Comparison of ENCODE assay signal across 25 cellular contexts in the genomic region with DNA sequence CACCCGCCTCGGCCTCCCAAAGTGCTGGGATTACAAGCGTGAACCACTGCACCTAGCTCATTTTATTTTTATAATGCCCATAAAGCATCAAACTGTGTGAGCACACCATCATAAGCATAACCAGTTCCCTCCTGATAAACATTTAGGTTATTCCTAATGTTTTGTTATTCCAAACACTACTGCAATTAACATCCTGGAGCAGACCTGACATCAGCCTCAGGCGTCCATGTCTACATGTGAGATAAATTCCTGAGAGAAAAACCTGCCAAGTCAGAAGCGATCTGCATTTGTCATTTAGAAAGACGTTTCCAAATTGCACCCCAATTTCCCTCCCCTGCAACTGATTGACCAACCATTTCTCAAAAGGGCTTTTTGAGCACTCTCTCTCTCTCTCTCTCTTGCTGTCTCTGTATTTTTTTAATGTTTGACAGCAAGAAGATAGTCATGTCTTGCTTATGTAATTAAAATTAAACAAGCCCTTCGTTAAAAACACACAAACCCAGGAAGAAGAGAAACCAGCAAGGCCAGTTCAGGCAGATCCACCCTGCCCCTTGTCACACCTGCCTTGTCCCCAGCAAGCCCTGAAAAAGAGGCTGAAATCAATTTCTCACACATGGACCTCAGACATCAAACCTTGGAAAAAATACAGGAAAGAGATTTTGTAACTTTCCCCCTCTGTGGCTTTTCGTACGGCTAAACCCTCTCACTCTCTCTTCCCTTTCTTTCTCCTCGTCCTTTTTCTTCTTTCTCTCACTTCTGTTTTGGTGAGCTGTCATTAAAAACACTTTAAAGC. TPM values are rescaled to one million over a fixed set of nuclear protein-coding genes. Genes with fewer than 3 reads are reported as not detected.
DNase-seq lines count a peak whose midpoint lies in the region; ATAC-seq, FAIRE-seq and TF ChIP-seq lines count a peak whose summit lies in the region.
"Had no signal": no experiment of that assay in that cellular context is flagged by ENCODE, and none has a peak within 500 bp of the region (broad histone marks: within the 10 kb centered on the region; RNA-seq: fewer than 3 reads in every experiment).

No MANE protein-coding gene starts in this region.

- H3K27ac Mint-ChIP-seq in activated CD4-positive, alpha-beta T cell treated with anti-CD3 and anti-CD28 coated beads, Interleukin-2, amount 10 ng/mL, durations not matched to agents 7 days and 5 days: peak overlapping the region; percentile 10
- no peak overlapping the region for H3K27ac Mint-ChIP-seq in activated naive CD8-positive, alpha-beta T cell treated with anti-CD3 and anti-CD28 coated beads, Interleukin-2, amount 50 U/mL, for 24 hours

- H3K27me3 Mint-ChIP-seq in activated CD4-positive, alpha-beta T cell treated with anti-CD3 and anti-CD28 coated beads, Interleukin-2, amount 10 ng/mL, durations not matched to agents 7 days and 5 days: no peaks in the 10 kb centered on the region
- H3K27me3 Mint-ChIP-seq in activated naive CD8-positive, alpha-beta T cell treated with anti-CD3 and anti-CD28 coated beads, Interleukin-2, amount 50 U/mL, for 24 hours: no peaks in the 10 kb centered on the region

- H3K4me3 Mint-ChIP-seq in activated CD4-positive, alpha-beta T cell treated with anti-CD3 and anti-CD28 coated beads, Interleukin-2, amount 10 ng/mL, durations not matched to agents 7 days and 5 days: no peak overlapping the region
- H3K4me3 Mint-ChIP-seq in activated naive CD8-positive, alpha-beta T cell treated with anti-CD3 and anti-CD28 coated beads, Interleukin-2, amount 50 U/mL, for 24 hours: no peak overlapping the region

- H3K4me2 ChIP-seq in PC-3 (ENCODE audit: low read length) (peak overlapping the region; percentile 49), hepatocyte (peak overlapping the region; percentile 14)

- intact Hi-C loops in PC-3 (cut with micrococcal nuclease): no loop called here

- H3K36me3 ChIP-seq in PC-3 (ENCODE audit: low read depth, low read length) (no peaks in the 10 kb centered on the region), hepatocyte (replicated peaks; ENCODE audit: insufficient read depth, low read depth) (no peaks in the 10 kb centered on the region)
- H3K36me3 ChIP-seq: colonic mucosa, Peyer's patch, tibial nerve, WERI-Rb-1 had no signal

- TF ChIP-seq POLR2A in H54 (IDR thresholded peaks at IDR 0.05; ENCODE audit: low read depth, low read length): no peak

- H2AFZ ChIP-seq in PC-3 (ENCODE audit: low read length): peak overlapping the region; percentile 23; the same call in 1 of the 2 replicates
- H2AFZ ChIP-seq in hepatocyte: no peak overlapping the region

- no peak; the same call in 1 of the 2 replicates for ATAC-seq in PC-3
- no peak for ATAC-seq in GM19035 (IDR thresholded peaks at IDR 0.05; ENCODE audit: unreplicated experiment)
- no peak for ATAC-seq in GM19395 (IDR thresholded peaks at IDR 0.05; ENCODE audit: unreplicated experiment)
- no peak for ATAC-seq in activated naive CD8-positive, alpha-beta T cell treated with anti-CD3 and anti-CD28 coated beads, Interleukin-2, amount 50 U/mL, for 24 hours
- ATAC-seq: HCT116 had no signal

- H3K79me2 ChIP-seq in PC-3 (ENCODE audit: low read length) (no peaks in the 10 kb centered on the region), hepatocyte (no peaks in the 10 kb centered on the region)

- DNase-seq in activated CD4-positive, alpha-beta T cell treated with anti-CD3 and anti-CD28 coated beads, Interleukin-2, amount 10 ng/mL, durations not matched to agents 7 days and 5 days: no peak
- DNase-seq in activated CD4-positive, alpha-beta T cell treated with anti-CD3 and anti-CD28 coated beads for 1 hour: no peak
- DNase-seq in PC-3 (peak; percentile 47), hepatocyte (ENCODE audit: low spot score) (no peak), H54 (ENCODE audit: insufficient read length, low spot score) (no peak)
- DNase-seq in activated naive CD8-positive, alpha-beta T cell treated with anti-CD3 and anti-CD28 coated beads, Interleukin-2, amount 50 U/mL, for 24 hours: no peak
- DNase-seq: activated CD8-positive, alpha-beta memory T cell treated with anti-CD3 and anti-CD28 coated beads for 24 hours; activated effector memory CD4-positive, alpha-beta T cell treated with anti-CD3 and anti-CD28 coated beads, Interleukin-2, amount 50 U/mL, for 16 hours; anterior cingulate cortex; colonic mucosa; COR-L47; erythroblast; GF-D8; head of caudate nucleus; NCI-H1092; NCI-H226; Peyer's patch; WERI-Rb-1 had no signal

- H3K27me3 ChIP-seq in PC-3 (ENCODE audit: low read length): no peaks in the 10 kb centered on the region
- H3K27me3 ChIP-seq in hepatocyte: no peaks in the 10 kb centered on the region
- H3K27me3 ChIP-seq: colonic mucosa, Peyer's patch, tibial nerve had no signal

- FAIRE-seq in H54 (lab: Jason Lieb, UNC): no peak
- FAIRE-seq: islet of Langerhans had no signal

- no TSS peak for BruUV-seq in PC-3 (replicated peaks; lab: Mats Ljungman, UMichigan)

- peaks cover 9% of the 10 kb centered on the region for H3K4me1 ChIP-seq in PC-3 (ENCODE audit: insufficient read depth, low read length)
- no peaks in the 10 kb centered on the region for H3K4me1 ChIP-seq in hepatocyte (ENCODE audit: insufficient read depth)
- H3K4me1 ChIP-seq: tibial nerve had no signal

- CTCF ChIA-PET in activated CD4-positive, alpha-beta T cell treated with anti-CD3 and anti-CD28 coated beads, Interleukin-2, amount 10 ng/mL, durations not matched to agents 7 days and 5 days (lab: Charles Lee): interaction anchor here (1.4 kb wide), 1 partner anchor 65 kb away, joined by 8 read pairs; no protein-coding TSS in a partner anchor
- CTCF ChIA-PET in PC-3 (lab: Charles Lee): no interaction called here

- POLR2A ChIA-PET in activated CD4-positive, alpha-beta T cell treated with anti-CD3 and anti-CD28 coated beads, Interleukin-2, amount 10 ng/mL, durations not matched to agents 7 days and 5 days (lab: Charles Lee): no interaction called here
- POLR2A ChIA-PET in PC-3 (lab: Charles Lee; ENCODE audit: unreplicated experiment): no interaction called here

- H3K9me3 ChIP-seq in PC-3 (ENCODE audit: low read length) (no peaks in the 10 kb centered on the region), hepatocyte (ENCODE audit: low read depth) (no peaks in the 10 kb centered on the region)
- H3K9me3 ChIP-seq: colonic mucosa, Peyer's patch, tibial nerve had no signal

- H3K27ac ChIP-seq in PC-3 (ENCODE audit: low read length) (no peak overlapping the region), hepatocyte (no peak overlapping the region)
- H3K27ac ChIP-seq: colonic mucosa, Peyer's patch, tibial nerve, WERI-Rb-1 had no signal

- no peaks in the 10 kb centered on the region for H3K36me3 Mint-ChIP-seq in activated CD4-positive, alpha-beta T cell treated with anti-CD3 and anti-CD28 coated beads, Interleukin-2, amount 10 ng/mL, durations not matched to agents 7 days and 5 days (ENCODE audit: low read depth)
- H3K36me3 Mint-ChIP-seq in activated naive CD8-positive, alpha-beta T cell treated with anti-CD3 and anti-CD28 coated beads, Interleukin-2, amount 50 U/mL, for 24 hours (ENCODE audit: low read depth): no peaks in the 10 kb centered on the region

- H3K9me2 ChIP-seq in PC-3 (replicated peaks; ENCODE audit: low read length) (no peaks in the 10 kb centered on the region), hepatocyte (replicated peaks; ENCODE audit: insufficient read depth) (no peaks in the 10 kb centered on the region)

- 55% methylated on average over 10 of the region's 10 CpGs for WGBS in hepatocyte (ENCODE audit: low lambda C conversion rate, missing lambda C conversion rate)

- TF ChIP-seq CTCF in PC-3 (conservative IDR thresholded peaks at IDR 0.05; ENCODE audit: low read depth, low read length) (no peak), hepatocyte (IDR thresholded peaks at IDR 0.05; ENCODE audit: poor library complexity) (no peak)

- H3K9me3 Mint-ChIP-seq in activated CD4-positive, alpha-beta T cell treated with anti-CD3 and anti-CD28 coated beads, Interleukin-2, amount 10 ng/mL, durations not matched to agents 7 days and 5 days: peaks cover 10% of the 10 kb centered on the region
- H3K9me3 Mint-ChIP-seq in activated naive CD8-positive, alpha-beta T cell treated with anti-CD3 and anti-CD28 coated beads, Interleukin-2, amount 50 U/mL, for 24 hours: no peaks in the 10 kb centered on the region

- H3K4me3 ChIP-seq in PC-3 (ENCODE audit: low read length) (peak overlapping the region; percentile 12; the same call in 1 of the 2 replicates), hepatocyte (no peak overlapping the region)
- H3K4me3 ChIP-seq: colonic mucosa, Peyer's patch, tibial nerve had no signal

- no peaks in the 10 kb centered on the region for H3F3A ChIP-seq in PC-3 (ENCODE audit: low read length, unreplicated experiment)

- no peaks in the 10 kb centered on the region for H4K20me1 ChIP-seq in PC-3 (ENCODE audit: low read length)
- H4K20me1 ChIP-seq in hepatocyte (ENCODE audit: insufficient read depth, poor library complexity, severe bottlenecking): no peaks in the 10 kb centered on the region

- no peak overlapping the region for H3K9ac ChIP-seq in PC-3 (ENCODE audit: low read length)

- H3K4me1 Mint-ChIP-seq in activated CD4-positive, alpha-beta T cell treated with anti-CD3 and anti-CD28 coated beads, Interleukin-2, amount 10 ng/mL, durations not matched to agents 7 days and 5 days: peaks cover 18% of the 10 kb centered on the region
- H3K4me1 Mint-ChIP-seq in activated naive CD8-positive, alpha-beta T cell treated with anti-CD3 and anti-CD28 coated beads, Interleukin-2, amount 50 U/mL, for 24 hours: peaks cover 16% of the 10 kb centered on the region

RNA-seq across cellular contexts. Expression of a gene that starts 9.9 kb away (rescaled TPM):
- under 1 TPM; 0.73 to 0.84 TPM for total RNA-seq in activated CD4-positive, alpha-beta T cell treated with anti-CD3 and anti-CD28 coated beads, Interleukin-2, amount 10 ng/mL, durations not matched to agents 7 days and 5 days
- total RNA-seq in PC-3 (2014; rRNA removed) (16.4 and 16.8 TPM in 2 replicates), hepatocyte (4.6 and 4.8 TPM in 2 replicates)
- polyA plus RNA-seq in hepatocyte: 13.2 and 13.5 TPM in 2 replicates

RNA-seq across cellular contexts. Expression of a gene that starts 40.8 kb away (rescaled TPM):
- total RNA-seq in activated CD4-positive, alpha-beta T cell treated with anti-CD3 and anti-CD28 coated beads, Interleukin-2, amount 10 ng/mL, durations not matched to agents 7 days and 5 days: not detected
- total RNA-seq in PC-3 (2014; rRNA removed) (not detected in 2 replicates), hepatocyte (not detected in 2 replicates)
- polyA plus RNA-seq in hepatocyte: not detected in 2 replicates
- total RNA-seq: omental fat pad, Peyer's patch, tibial nerve had no signal
- polyA plus RNA-seq: AG04450 had no signal

RNA-seq across cellular contexts. Expression of a gene that starts 49.0 kb away (rescaled TPM):
- total RNA-seq in activated CD4-positive, alpha-beta T cell treated with anti-CD3 and anti-CD28 coated beads, Interleukin-2, amount 10 ng/mL, durations not matched to agents 7 days and 5 days: 10 to 100 TPM; 11.9 to 18.6 TPM
- 29.0 and 36.0 TPM in 2 replicates for total RNA-seq in PC-3 (2014; rRNA removed)
- 22.2 and 24.9 TPM in 2 replicates for total RNA-seq in hepatocyte
- 23.4 and 29.0 TPM in 2 replicates for polyA plus RNA-seq in hepatocyte
